Comparison of ENCODE assay signal across 8 cellular contexts in the genomic region with DNA sequence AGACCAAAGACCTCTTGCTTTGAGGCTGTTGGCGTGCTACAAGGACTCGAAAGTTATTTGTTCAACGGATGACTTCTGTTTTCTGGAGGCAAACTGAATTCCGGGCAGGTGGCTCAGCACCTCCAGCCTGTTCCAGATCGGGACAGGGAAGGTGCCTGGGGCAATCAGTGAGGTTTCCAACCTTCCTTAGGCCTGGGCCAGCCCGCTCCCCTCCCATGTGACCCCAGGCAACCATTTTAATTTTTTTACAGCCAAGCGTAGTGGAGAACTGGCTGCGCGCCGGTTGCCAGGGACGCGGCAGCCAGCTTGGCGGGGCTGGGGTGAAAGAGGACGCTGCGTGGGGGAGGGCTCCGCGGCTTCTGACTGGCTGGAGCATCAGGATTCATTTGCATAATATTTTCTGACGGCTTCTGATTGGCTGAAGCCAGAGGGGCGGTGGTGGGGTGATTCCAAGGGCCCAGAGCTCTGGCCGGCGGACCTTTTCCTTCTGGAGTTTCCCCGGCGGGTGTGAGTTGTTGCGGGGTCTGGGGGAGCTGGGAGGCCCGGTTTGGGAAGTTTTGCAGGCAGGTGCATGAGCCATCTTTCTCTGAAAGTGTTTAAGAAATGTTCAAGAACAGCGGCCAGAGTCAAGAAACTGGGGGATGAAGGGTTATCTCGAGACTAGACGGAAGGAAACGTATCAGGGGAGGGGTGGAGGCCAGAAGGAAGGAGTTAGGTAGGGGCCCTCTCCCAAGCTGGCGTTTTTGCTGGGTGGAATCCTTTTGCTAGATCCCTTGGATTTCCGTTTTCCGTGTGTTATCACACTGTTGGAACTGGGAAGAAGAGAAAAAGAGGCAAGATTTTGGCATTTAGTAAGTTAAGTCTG. TPM values are rescaled to one million over a fixed set of nuclear protein-coding genes. Genes with fewer than 3 reads are reported as not detected.
DNase-seq lines count a peak whose midpoint lies in the region; ATAC-seq and TF ChIP-seq lines count a peak whose summit lies in the region.

MID1IP1 (plus strand) TSS at position 479 of the 865 bp plus-strand sequence. CDS start 3,488 bp downstream, outside the sequence.

- H2AFZ ChIP-seq in parathyroid adenoma = peak within 1 kb of the TSS; percentile 76

- H3K27me3 ChIP-seq in CD8-positive, alpha-beta T cell (ENCODE audit: insufficient read depth, low read length) = no peaks in the 10 kb centered on the region
- H3K27me3 ChIP-seq in heart right ventricle (no peaks in the 10 kb centered on the region), parathyroid adenoma (ENCODE audit: control insufficient read depth, insufficient read depth, low read length) (no peaks in the 10 kb centered on the region)

- peaks cover 23% of the 10 kb centered on the region for H3K36me3 Mint-ChIP-seq in CD8-positive, alpha-beta T cell

- peak within 1 kb of the TSS; percentile 98 for H3K27ac Mint-ChIP-seq in CD8-positive, alpha-beta T cell

- no peaks in the 10 kb centered on the region for H3K36me3 ChIP-seq in CD8-positive, alpha-beta T cell (ENCODE audit: insufficient read depth, low read length)
- H3K36me3 ChIP-seq in heart right ventricle = no peaks in the 10 kb centered on the region
- H3K36me3 ChIP-seq in parathyroid adenoma (ENCODE audit: control insufficient read depth, insufficient read depth, low read length) = no peaks in the 10 kb centered on the region
- H3K36me3 ChIP-seq in urinary bladder (ENCODE audit: insufficient read depth) = no peaks in the 10 kb centered on the region

- peaks cover 16% of the 10 kb centered on the region for H3K4me1 Mint-ChIP-seq in CD8-positive, alpha-beta T cell (ENCODE audit: low read depth)

- H3K9me3 Mint-ChIP-seq in CD8-positive, alpha-beta T cell = no peaks in the 10 kb centered on the region

- no peaks in the 10 kb centered on the region for H3K27me3 Mint-ChIP-seq in CD8-positive, alpha-beta T cell (ENCODE audit: low read depth)

- ATAC-seq in CD8-positive, alpha-beta T cell = peak; percentile 60
- ATAC-seq in GM21825 (IDR thresholded peaks at IDR 0.05; ENCODE audit: unreplicated experiment) (peak; percentile 41), heart right ventricle (peak; percentile 72 to 87 (median 80))

- TF ChIP-seq POLR2A in NB4 (IDR thresholded peaks at IDR 0.05; ENCODE audit: extremely low read depth, insufficient read length) = peak; percentile 26

- H3K4me3 Mint-ChIP-seq in CD8-positive, alpha-beta T cell = peak within 1 kb of the TSS; percentile 95

- H3K4me3 ChIP-seq in CD8-positive, alpha-beta T cell (ENCODE audit: low read depth, low read length) = peak within 1 kb of the TSS; percentile 67
- H3K4me3 ChIP-seq in NB4 (ENCODE audit: low read depth, low read length) = peak within 1 kb of the TSS; percentile 60
- H3K4me3 ChIP-seq in heart right ventricle = peak within 1 kb of the TSS; percentile 35 to 77 (median 69)
- peak within 1 kb of the TSS; percentile 82 for H3K4me3 ChIP-seq in parathyroid adenoma (ENCODE audit: low read depth, low read length)
- peak within 1 kb of the TSS; percentile 31 for H3K4me3 ChIP-seq in urinary bladder (ENCODE audit: low read depth, low read length)

- 5 to 6% methylated on average over 32 of the region's 32 CpGs for WGBS in heart right ventricle, 2 donors
- whole genome bisulfite sequencing in urinary bladder = 3% methylated on average over 32 of the region's 32 CpGs

- no peak within 1 kb of the TSS for H3K9ac ChIP-seq in parathyroid adenoma

- peak; percentile 50 to 86 (median 65) for DNase-seq in CD8-positive, alpha-beta T cell
- DNase-seq in NB4 (ENCODE audit: low read depth) = peak; percentile 86
- peak in 57 of 58 donors; percentile 1 to 89 (median 77) for DNase-seq in anterior cingulate cortex (lab: John Stamatoyannopoulos, UW)
- DNase-seq in heart right ventricle = peak; percentile 90 to 93

- no peaks in the 10 kb centered on the region for H3K79me2 ChIP-seq in parathyroid adenoma

- peak within 1 kb of the TSS; percentile 66 for H3K4me2 ChIP-seq in parathyroid adenoma (ENCODE audit: low read length)

- peak within 1 kb of the TSS; percentile 71 for H3K27ac ChIP-seq in CD8-positive, alpha-beta T cell (ENCODE audit: low read depth, low read length)
- H3K27ac ChIP-seq in heart right ventricle (peak within 1 kb of the TSS; percentile 34 to 96 (median 94)), parathyroid adenoma (peak within 1 kb of the TSS; percentile 77), urinary bladder (ENCODE audit: low read depth) (peak within 1 kb of the TSS; percentile 45)

- H3K9me3 ChIP-seq in CD8-positive, alpha-beta T cell (ENCODE audit: low read length) = no peaks in the 10 kb centered on the region
- H3K9me3 ChIP-seq in heart right ventricle (no peaks in the 10 kb centered on the region), parathyroid adenoma (ENCODE audit: control insufficient read depth, low read length) (no peaks in the 10 kb centered on the region)

- H3K4me1 ChIP-seq in CD8-positive, alpha-beta T cell (ENCODE audit: insufficient read depth, low read length) = no peaks in the 10 kb centered on the region
- H3K4me1 ChIP-seq in heart right ventricle (peaks cover 0 to 28% (median 14%) of the 10 kb centered on the region in 9 donors), parathyroid adenoma (no peaks in the 10 kb centered on the region), urinary bladder (ENCODE audit: insufficient read depth) (no peaks in the 10 kb centered on the region)

- no peak for TF ChIP-seq CTCF in CD8-positive, alpha-beta T cell (IDR thresholded peaks at IDR 0.05)
- TF ChIP-seq CTCF in NB4 (IDR thresholded peaks at IDR 0.05; ENCODE audit: low read depth, low read length) (no peak), heart right ventricle (IDR thresholded peaks at IDR 0.05) (no peak), parathyroid adenoma (IDR thresholded peaks at IDR 0.05) (no peak)

- intact Hi-C loops in CD8-positive, alpha-beta T cell (cut with DNase I, micrococcal nuclease) = loop anchor here (1.0 to 10.0 kb wide), 5 partner anchors 54 to 1294 kb away; partner anchors contain the start of gene BCOR (in 1 of the 2)
- intact Hi-C loops in T-helper 2 cell treated with Interferon-gamma antibody and Interleukin-4, amounts not matched to agents 100 ng/mL and 5 ng/mL, for 36 hours (cut with micrococcal nuclease) = loop anchor here (1.0 to 10.0 kb wide), 9 partner anchors 16 to 1844 kb away; partner anchors contain the start of genes BCOR and CXorf38
- intact Hi-C loops in heart right ventricle (cut with DNase I) = loop anchor here in 7 of 10 donors (5.0 to 10.0 kb wide), 5 partner anchors 66 to 344 kb away; no protein-coding TSS in a partner anchor

- CTCF ChIA-PET in CD8-positive, alpha-beta T cell (lab: Charles Lee) = interaction anchor here (0.8 kb wide), 1 partner anchor 183 kb away, joined by 3 read pairs; no protein-coding TSS in a partner anchor

- POLR2A ChIA-PET in CD8-positive, alpha-beta T cell (lab: Charles Lee) = interaction anchor here (1.0 to 1.5 kb wide), 3 partner anchors 9 to 186 kb away, joined by 3 to 5 read pairs (median 3); no protein-coding TSS in a partner anchor

RNA-seq across cellular contexts. Expression of gene MID1IP1, which starts in this region (rescaled TPM):
- total RNA-seq in CD8-positive, alpha-beta T cell = 10 to 100 TPM; 14.8 to 16.3 TPM
- total RNA-seq in T-helper 2 cell treated with Interferon-gamma antibody and Interleukin-4, amounts not matched to agents 100 ng/mL and 5 ng/mL, for 36 hours = 62.5 and 64.5 TPM in 2 replicates
- total RNA-seq in heart right ventricle (100 to 1,000 TPM in 1 of 10 donors, 10 to 100 TPM in 9; 15.2 to 171 (median 26.9) TPM), urinary bladder (20.5 TPM)
- polyA plus RNA-seq in heart right ventricle (10 to 100 TPM; 20.0 to 30.9 TPM), urinary bladder (105 TPM)

Comparison
In these comparisons a context has a peak if more than half of its experiments do, and no peak if none do; other contexts are left out.
1. Peak in every context shown above with its lines: DNase-seq, ATAC-seq, H3K4me3 ChIP-seq and H3K27ac ChIP-seq.
2. H3K4me3 ChIP-seq: peak in every context shown above with its lines; median percentile 82 in parathyroid adenoma; 69 in heart right ventricle; 67 in CD8-positive, alpha-beta T cell; 60 in NB4; 31 in urinary bladder.